Comparison of ENCODE assay signal across 25 cellular contexts in the genomic region with DNA sequence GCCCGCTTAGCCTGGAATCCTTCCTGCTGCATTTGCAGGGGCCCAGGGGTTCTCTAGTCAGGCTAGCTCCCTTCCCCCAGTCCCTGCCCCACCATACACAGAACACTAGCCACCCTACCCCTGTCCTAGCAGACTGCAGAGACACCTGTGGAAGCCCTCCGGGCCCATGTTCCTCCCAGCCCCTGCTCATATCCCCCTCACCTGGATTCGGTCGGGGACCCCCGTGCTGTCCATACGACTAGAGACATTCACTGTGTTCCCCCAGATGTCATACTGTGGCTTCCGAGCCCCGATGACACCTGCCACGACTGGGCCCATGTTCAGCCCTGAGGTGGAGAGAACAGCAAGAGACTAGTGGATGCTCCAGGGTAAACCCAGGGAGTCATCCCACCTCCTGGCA. TPM values are rescaled to one million over a fixed set of nuclear protein-coding genes. Genes with fewer than 3 reads are reported as not detected.
A peak's percentile ranks its signal among the peaks of the same experiment; 100 is the strongest.
DNase-seq lines count a peak whose midpoint lies in the region; ATAC-seq and TF ChIP-seq lines count a peak whose summit lies in the region.
"Had no signal": no experiment of that assay in that cellular context is flagged by ENCODE, and none has a peak within 500 bp of the region (broad histone marks: within the 10 kb centered on the region; RNA-seq: fewer than 3 reads in every experiment).

No MANE protein-coding gene starts in this region.

- H3K4me1 Mint-ChIP-seq in endodermal cell, result peaks cover 7% of the 10 kb centered on the region

- WGBS in heart left ventricle, 4 donors, result 86 to 93% (median 88%) methylated on average over 8 to 9 of the region's 9 CpGs
- 89% methylated on average over 9 of the region's 9 CpGs for WGBS in HUES64
- WGBS in endodermal cell (ENCODE audit: insufficient coverage in 1 of 2, insufficient read length in 1 of 2), 2 experiments, result 89 to 95% methylated on average over 4 to 9 of the region's 9 CpGs
- 91 to 97% (median 96%) methylated on average over 9 of the region's 9 CpGs for WGBS in spleen, 5 donors
- WGBS in testis, 2 donors, result 88 to 93% methylated on average over 8 to 9 of the region's 9 CpGs

- H3K9me3 ChIP-seq in heart left ventricle, result no peaks in the 10 kb centered on the region
- no peaks in the 10 kb centered on the region for H3K9me3 ChIP-seq in HUES64 (ENCODE audit: insufficient read depth, low read depth, low read length)
- no peaks in the 10 kb centered on the region for H3K9me3 ChIP-seq in endodermal cell (ENCODE audit: control insufficient read depth, low read length)
- H3K9me3 ChIP-seq in spleen, result no peaks in the 10 kb centered on the region
- H3K9me3 ChIP-seq in testis, result no peaks in the 10 kb centered on the region

- no peak for TF ChIP-seq CTCF in heart left ventricle (IDR thresholded peaks at IDR 0.05)
- TF ChIP-seq CTCF in endodermal cell (conservative IDR thresholded peaks at IDR 0.05), result no peak
- no peak for TF ChIP-seq CTCF in spleen (IDR thresholded peaks at IDR 0.05 in 8 of 11, conservative IDR thresholded peaks at IDR 0.05 in 3 of 11)
- no peak for TF ChIP-seq CTCF in testis (IDR thresholded peaks at IDR 0.05)

- H3K27ac ChIP-seq in heart left ventricle (peak overlapping the region in 8 of 12 donors; percentile 2 to 75 (median 50)), HUES64 (ENCODE audit: low read depth, low read length) (peak overlapping the region; percentile 69; the same call in 1 of the 2 replicates), endodermal cell (ENCODE audit: low read depth, low read length) (no peak overlapping the region), spleen (no peak overlapping the region), testis (no peak overlapping the region)
- H3K27ac ChIP-seq: 22Rv1, C4-2B, KMS-11, SK-N-MC had no signal

- peak overlapping the region; percentile 87 for H3K27ac Mint-ChIP-seq in endodermal cell
- H3K27ac Mint-ChIP-seq: B cell; CD8-positive, alpha-beta memory T cell had no signal

- intact Hi-C loops in heart left ventricle (cut with DNase I), result no loop called here
- intact Hi-C loops in cardiac septum (cut with DNase I), result no loop called here
- intact Hi-C loops in spleen (cut with DNase I; ENCODE audit: low total_unique reads), result no loop called here
- intact Hi-C loops in testis (cut with DNase I; ENCODE audit: low total_unique reads), result no loop called here

- H3K36me3 ChIP-seq in heart left ventricle, result peaks cover 0 to 94% (median 80%) of the 10 kb centered on the region in 9 donors
- H3K36me3 ChIP-seq in HUES64 (ENCODE audit: insufficient read depth, low read length), result peaks cover 34% of the 10 kb centered on the region
- H3K36me3 ChIP-seq in endodermal cell (ENCODE audit: control insufficient read depth, insufficient read depth, low read length), result peaks cover 62% of the 10 kb centered on the region
- H3K36me3 ChIP-seq in spleen, result peaks cover 0 to 41% (median 7%) of the 10 kb centered on the region in 6 donors
- H3K36me3 ChIP-seq in testis (ENCODE audit: low read depth, missing control alignments), result no peaks in the 10 kb centered on the region

- no peak overlapping the region for H3K4me3 Mint-ChIP-seq in endodermal cell
- H3K4me3 Mint-ChIP-seq: B cell; CD8-positive, alpha-beta memory T cell; IgD-negative memory B cell had no signal

- TF ChIP-seq POLR2A in heart left ventricle (IDR thresholded peaks at IDR 0.05) (no peak), spleen (IDR thresholded peaks at IDR 0.05) (no peak), testis (IDR thresholded peaks at IDR 0.05) (no peak)

- H3K9ac ChIP-seq in HUES64 (ENCODE audit: low read depth, low read length) (no peak overlapping the region), endodermal cell (ENCODE audit: extremely low read depth, low read length, poor library complexity, severe bottlenecking) (no peak overlapping the region)
- H3K9ac ChIP-seq: KMS-11 had no signal

- H3K4me3 ChIP-seq in heart left ventricle (no peak overlapping the region), HUES64 (ENCODE audit: low read length) (no peak overlapping the region), endodermal cell (ENCODE audit: low read length) (no peak overlapping the region), spleen (no peak overlapping the region), testis (no peak overlapping the region)
- H3K4me3 ChIP-seq: SK-N-MC had no signal

- no peaks in the 10 kb centered on the region for H3K27me3 Mint-ChIP-seq in endodermal cell (ENCODE audit: insufficient read depth)
- H3K27me3 Mint-ChIP-seq: B cell had no signal

- H3K27me3 ChIP-seq in heart left ventricle (no peaks in the 10 kb centered on the region), HUES64 (ENCODE audit: insufficient read depth, low read length) (no peaks in the 10 kb centered on the region), endodermal cell (ENCODE audit: control insufficient read depth, insufficient read depth, low read length, poor library complexity, severe bottlenecking) (no peaks in the 10 kb centered on the region), spleen (replicated peaks in 1 of 7) (no peaks in the 10 kb centered on the region), testis (no peaks in the 10 kb centered on the region)

- H3K4me1 ChIP-seq in heart left ventricle (peaks cover 0 to 36% (median 22%) of the 10 kb centered on the region in 12 donors), HUES64 (ENCODE audit: insufficient read depth, low read length) (peaks cover 11% of the 10 kb centered on the region; the same call in 1 of the 2 replicates), endodermal cell (ENCODE audit: control insufficient read depth, insufficient read depth, low read length) (peaks cover 3% of the 10 kb centered on the region), spleen (peaks cover 0 to 36% (median 6%) of the 10 kb centered on the region in 6 donors), testis (peaks cover 14% of the 10 kb centered on the region)

- ATAC-seq in heart left ventricle (no peak), GM18870 (IDR thresholded peaks at IDR 0.05; ENCODE audit: unreplicated experiment) (no peak)
- ATAC-seq: Panc1 had no signal

- peaks cover 62% of the 10 kb centered on the region for H3K36me3 Mint-ChIP-seq in endodermal cell (ENCODE audit: low read depth)
- H3K36me3 Mint-ChIP-seq: CD8-positive, alpha-beta memory T cell; IgD-negative memory B cell had no signal

- DNase-seq in heart left ventricle (no peak), cardiac septum (ENCODE audit: low spot score) (no peak), endodermal cell (no peak), spleen (peak; percentile 58), testis (no peak), LoVo (ENCODE audit: low spot score) (no peak)
- DNase-seq: CD8-positive, alpha-beta memory T cell; DMS79 treated with DMSO at 0.1 percent for 48 hours; GF-D8; NCI-H1048; NCI-H1417 treated with DMSO at 0.1 percent for 48 hours; NCI-H1694 treated with DMSO at 0.1 percent for 48 hours; NCI-H2081; NCI-H2227 treated with DMSO at 0.1 percent for 48 hours; NCI-H526 treated with DMSO at 0.1 percent for 48 hours; SIG-M5 had no signal

- H3K9me3 Mint-ChIP-seq in endodermal cell, result no peaks in the 10 kb centered on the region
- H3K9me3 Mint-ChIP-seq: CD8-positive, alpha-beta memory T cell; IgD-negative memory B cell had no signal

RNA-seq across cellular contexts. Expression of a gene that starts 20.2 kb away (rescaled TPM):
- total RNA-seq in heart left ventricle (100 to 1,000 TPM in 8 of 9 donors, 10 to 100 TPM in 1; 88.4 to 145 (median 106) TPM), cardiac septum (195 TPM), endodermal cell (10 to 100 TPM; 52.8 to 58.6 TPM), spleen (10 to 100 TPM; 10.3 to 20.4 (median 14.4) TPM), testis (10 to 100 TPM; 24.5 to 26.3 TPM)
- polyA plus RNA-seq in heart left ventricle (10 to 100 TPM; 60.6 to 87.7 TPM), spleen (1 to 10 TPM; 1.6 to 5.7 (median 2.3) TPM), testis (ENCODE audit: insufficient read depth, low read depth, low replicate concordance) (16.5 TPM)
- 12.7 TPM for polyA plus RNA-seq in HUES64 (2013, experiment 1 of 2)
- polyA plus RNA-seq in HUES64 (2013, experiment 2 of 2), result 20.4 TPM
- 41.9 TPM for polyA plus RNA-seq in endodermal cell (2013, experiment 1 of 2)
- 38.2 TPM for polyA plus RNA-seq in endodermal cell (2013, experiment 2 of 2)
- total RNA-seq: B cell had no signal
- polyA plus RNA-seq: CD8-positive, alpha-beta memory T cell; IgD-negative memory B cell had no signal

RNA-seq across cellular contexts. Expression of a gene that starts 49.6 kb away (rescaled TPM):
- total RNA-seq in heart left ventricle (10 to 100 TPM in 1 of 9 donors, 1 to 10 TPM in 8; 3.2 to 11.2 (median 5.3) TPM), cardiac septum (9.2 TPM), endodermal cell (10 to 100 TPM; 40.6 to 59.9 TPM), spleen (10 to 100 TPM in 3 of 7 donors, 1 to 10 TPM in 4; 4.7 to 16.1 (median 8.4) TPM), testis (10 to 100 TPM; 17.2 to 19.3 TPM)
- polyA plus RNA-seq in heart left ventricle (1 to 10 TPM; 4.4 to 5.7 TPM), spleen (1 to 10 TPM; 2.5 to 4.6 (median 4.3) TPM), testis (ENCODE audit: insufficient read depth, low read depth, low replicate concordance) (20.1 TPM)
- 16.3 TPM for polyA plus RNA-seq in HUES64 (2013, experiment 1 of 2)
- polyA plus RNA-seq in HUES64 (2013, experiment 2 of 2), result 19.0 TPM
- polyA plus RNA-seq in endodermal cell (2013, experiment 1 of 2), result 57.5 TPM
- polyA plus RNA-seq in endodermal cell (2013, experiment 2 of 2), result 51.8 TPM

RNA-seq across cellular contexts. Expression of a gene that starts 52.2 kb away (rescaled TPM):
- 10 to 100 TPM; 11.0 to 29.7 (median 18.1) TPM for total RNA-seq in heart left ventricle
- polyA plus RNA-seq in heart left ventricle, result 1 to 10 TPM; 2.4 to 5.4 TPM
- total RNA-seq in cardiac septum, result 23.5 TPM
- polyA plus RNA-seq in HUES64 (2013, experiment 1 of 2), result 19.8 TPM
- 21.7 TPM for polyA plus RNA-seq in HUES64 (2013, experiment 2 of 2)
- 10 to 100 TPM; 43.0 to 54.0 TPM for total RNA-seq in endodermal cell
- 26.7 TPM for polyA plus RNA-seq in endodermal cell (2013, experiment 1 of 2)
- polyA plus RNA-seq in endodermal cell (2013, experiment 2 of 2), result 32.1 TPM
- 10 to 100 TPM; 30.3 to 53.4 (median 40.9) TPM for total RNA-seq in spleen
- polyA plus RNA-seq in spleen, result 1 to 10 TPM; 4.0 to 5.7 (median 4.8) TPM
- total RNA-seq in testis, result 10 to 100 TPM; 50.2 to 53.5 TPM
- 42.0 TPM for polyA plus RNA-seq in testis (ENCODE audit: insufficient read depth, low read depth, low replicate concordance)

Comparison
In these comparisons a context has a peak if more than half of its experiments do, and no peak if none do; other contexts are left out.
1. H3K27ac ChIP-seq: peak in heart left ventricle (8 of 12) and HUES64 (single experiment); none in endodermal cell (single experiment), spleen (0 of 8) and testis (0 of 2).